In genomic region chr15:83732196-83732595, GRCh38 we compare ENCODE assay signal across 22 cellular contexts.
"Had no signal": no experiment of that assay in that cellular context is flagged by ENCODE, and none has a peak within 500 bp of the region (broad histone marks: within the 10 kb centered on the region; RNA-seq: fewer than 3 reads in every experiment).

No MANE protein-coding gene starts in this region.

- H3K36me3 Mint-ChIP-seq: naive B cell had no signal

- H3K4me1 Mint-ChIP-seq: naive B cell, nephron had no signal

- H3K27ac Mint-ChIP-seq: naive B cell, nephron had no signal

- H3K4me3 ChIP-seq: coronary artery, dorsolateral prefrontal cortex, esophagus muscularis mucosa, gastrocnemius medialis, heart right ventricle, left lung, lower lobe of right lung, skin epidermis, stomach, thoracic aorta, transverse colon had no signal

- H3K4me3 Mint-ChIP-seq: naive B cell, nephron had no signal

- H3K36me3 ChIP-seq: esophagus muscularis mucosa, gastrocnemius medialis, heart right ventricle, left lung, lower lobe of right lung, stomach, thoracic aorta, transverse colon had no signal

- DNase-seq: dorsolateral prefrontal cortex; effector CD8-positive, alpha-beta T cell; gastrocnemius medialis; heart right ventricle; hypothalamus; islet precursor cell; left lung; lower lobe of right lung; mesenchymal stem cell; midbrain; naive B cell; stimulated activated CD4-positive, alpha-beta T cell treated with anti-CD3 and anti-CD28 coated beads, Interleukin-12 subunit alpha, Interleukin-12 subunit beta, amount 100 ng/mL, for 4 hours; stimulated activated naive CD4-positive, alpha-beta T cell; stomach; substantia nigra; transverse colon had no signal

- ATAC-seq: gastrocnemius medialis, heart right ventricle, left lung, lower lobe of right lung, sciatic nerve had no signal

- H3K9me3 ChIP-seq: esophagus muscularis mucosa, gastrocnemius medialis, left lung, lower lobe of right lung, stomach, thoracic aorta, transverse colon had no signal

- H3K27me3 ChIP-seq: dorsolateral prefrontal cortex, esophagus muscularis mucosa, gastrocnemius medialis, heart right ventricle, left lung, stomach, transverse colon had no signal

- H3K27ac ChIP-seq: coronary artery, dorsolateral prefrontal cortex, esophagus muscularis mucosa, gastrocnemius medialis, heart right ventricle, left lung, lower lobe of right lung, skin epidermis, stomach, thoracic aorta, transverse colon had no signal

- H3K4me1 ChIP-seq: esophagus muscularis mucosa, gastrocnemius medialis, left lung, lower lobe of right lung, stomach, transverse colon had no signal
